Comparison of ENCODE assay signal across 8 cellular contexts in genomic region chr1:15835741-15836510, GRCh38. TPM values are rescaled to one million over a fixed set of nuclear protein-coding genes. Genes with fewer than 3 reads are reported as not detected.
DNase-seq lines count a peak whose midpoint lies in the region; ATAC-seq, FAIRE-seq and TF ChIP-seq lines count a peak whose summit lies in the region.

No MANE protein-coding gene starts in this region.

- no peaks in the 10 kb centered on the region for H3K9me3 ChIP-seq in spleen

- peak in 3 of 11 experiments; percentile 18 to 28 (median 25) for TF ChIP-seq CTCF in spleen (IDR thresholded peaks at IDR 0.05 in 8 of 11, conservative IDR thresholded peaks at IDR 0.05 in 3 of 11)

- no peaks in the 10 kb centered on the region for H3K36me3 ChIP-seq in spleen

- H3K27ac ChIP-seq in spleen = peak overlapping the region; percentile 99 to 100 (median 100)

- peaks cover 5 to 53% (median 47%) of the 10 kb centered on the region in 6 donors for H3K4me1 ChIP-seq in spleen

- H3K27me3 ChIP-seq in spleen (replicated peaks in 1 of 7) = no peaks in the 10 kb centered on the region

- intact Hi-C loops in spleen (cut with DNase I; ENCODE audit: low total_unique reads) = loop anchor here (2.0 kb wide), 1 partner anchor 13 kb away; no protein-coding TSS in a partner anchor

- DNase-seq in AG08396 (ENCODE audit: low spot score) = peak; percentile 97
- DNase-seq in NCI-H446 treated with DMSO at 0.1 percent for 48 hours (lab: John Stamatoyannopoulos, UW) = peak; percentile 99
- peak; percentile 99 for DNase-seq in activated CD4-positive, CD25-positive, alpha-beta regulatory T cell treated with anti-CD3 and anti-CD28 coated beads, Interleukin-2, amount 50 U/mL, for 72 hours
- DNase-seq in cerebellar cortex (ENCODE audit: low spot score) = peak; percentile 99
- DNase-seq in spleen = peak; percentile 99

- 3 to 5% (median 3%) methylated on average over 44 to 66 of the region's 66 CpGs for WGBS in spleen, 5 donors

- H3K4me3 ChIP-seq in spleen = peak overlapping the region; percentile 66 to 94 (median 76)

- peak; percentile 44 for ATAC-seq in GM19025 (IDR thresholded peaks at IDR 0.05; ENCODE audit: low read depth, unreplicated experiment)
- ATAC-seq in HG03354 (IDR thresholded peaks at IDR 0.05; ENCODE audit: poor library complexity, severe bottlenecking, unreplicated experiment) = peak; percentile 49

- peak; percentile 41 for FAIRE-seq in islet of Langerhans (lab: Jason Lieb, UNC)

- peak in 2 of 3 donors; percentile 55 to 84 for TF ChIP-seq POLR2A in spleen (IDR thresholded peaks at IDR 0.05)

RNA-seq across cellular contexts. Expression of gene SPEN, which starts 11.6 kb away (rescaled TPM):
- total RNA-seq in spleen = 10 to 100 TPM; 54.1 to 75.9 (median 63.0) TPM
- 10 to 100 TPM in 1 of 3 donors, 1 to 10 TPM in 2; 8.0 to 14.1 (median 9.3) TPM for polyA plus RNA-seq in spleen

RNA-seq across cellular contexts. Expression of gene UQCRHL, which starts 28.5 kb away (rescaled TPM):
- 1 to 10 TPM in 6 of 7 donors, under 1 TPM in 1; 0.67 to 2.6 (median 1.2) TPM for total RNA-seq in spleen
- 1 to 10 TPM; 1.9 to 2.6 (median 2.4) TPM for polyA plus RNA-seq in spleen

Comparison
In these comparisons a context has a peak if more than half of its experiments do, and no peak if none do; other contexts are left out.
1. Peak in every context shown above with its lines: DNase-seq, ATAC-seq, H3K4me3 ChIP-seq and H3K27ac ChIP-seq.